14 cellular contexts compared by ENCODE assay signal in genomic region chr4:155900402-155900801, GRCh38. TPM values are rescaled to one million over a fixed set of nuclear protein-coding genes. Genes with fewer than 3 reads are reported as not detected.
DNase-seq lines count a peak whose midpoint lies in the region; TF ChIP-seq lines count a peak whose summit lies in the region.
"Had no signal": no experiment of that assay in that cellular context is flagged by ENCODE, and none has a peak within 500 bp of the region (broad histone marks: within the 10 kb centered on the region; RNA-seq: fewer than 3 reads in every experiment).

No MANE protein-coding gene starts in this region.

- no peak overlapping the region for H3K27ac ChIP-seq in A673 (ENCODE audit: low read depth, low read length, poor library complexity, severe bottlenecking)

- H3K27me3 ChIP-seq in A673 (replicated peaks; ENCODE audit: insufficient read depth, low read depth, low read length, poor library complexity), result no peaks in the 10 kb centered on the region

- intact Hi-C loops in A673 (cut with micrococcal nuclease; ENCODE audit: unreplicated experiment), result no loop called here

- H3K4me1 ChIP-seq in A673 (ENCODE audit: insufficient read depth, low read length, poor library complexity, severe bottlenecking), result no peaks in the 10 kb centered on the region

- CTCF ChIA-PET in A673 (lab: Charles Lee), result no interaction called here

- DNase-seq in A673 (ENCODE audit: low spot score) (peak; percentile 13), HCEC 1CT (peak; percentile 67), astrocyte of the spinal cord (ENCODE audit: low read depth, low spot score) (peak; percentile 70), left kidney (ENCODE audit: low read depth, low spot score) (peak; percentile 43), NCI-H1436 (lab: John Stamatoyannopoulos, UW) (no peak), hypothalamus (lab: John Stamatoyannopoulos, UW) (no peak)
- DNase-seq in stimulated activated CD4-positive, alpha-beta T cell treated with anti-CD3 and anti-CD28 coated beads, Interleukin-15, amount 100 ng/mL, for 24 hours, result no peak
- no peak for DNase-seq in activated CD4-positive, alpha-beta T cell treated with anti-CD3 and anti-CD28 coated beads, Interleukin-2, amount 50 U/mL, for 1 hour
- DNase-seq: activated CD4-positive, alpha-beta T cell treated with anti-CD3 and anti-CD28 coated beads for 1 hour; activated gamma-delta T cell treated with Interleukin-2 at 50 U/mL for 16 hours; dermis blood vessel endothelial cell; head of caudate nucleus; naive B cell; SHP77 treated with DMSO at 0.1 percent for 48 hours had no signal

- H3K9me3 ChIP-seq in A673 (ENCODE audit: low read depth, low read length, poor library complexity, severe bottlenecking), result no peaks in the 10 kb centered on the region

- H3K4me3 ChIP-seq in A673 (ENCODE audit: low read depth, low read length, poor library complexity, severe bottlenecking) (no peak overlapping the region), astrocyte of the spinal cord (ENCODE audit: low read depth, low read length) (no peak overlapping the region)

- POLR2A ChIA-PET in A673 (lab: Charles Lee; ENCODE audit: low non-redundant PET), result no interaction called here

- TF ChIP-seq CTCF in A673 (conservative IDR thresholded peaks at IDR 0.05; ENCODE audit: low read depth, low read length) (no peak), astrocyte of the spinal cord (IDR thresholded peaks at IDR 0.05; ENCODE audit: low read depth, low read length) (no peak)

- BruUV-seq in A673 (replicated peaks; lab: Mats Ljungman, UMichigan), result no TSS peak

- in situ Hi-C loops in astrocyte of the spinal cord (cut with HindIII; ENCODE audit: low sequenced_read_pairs), result no loop called here

- no peaks in the 10 kb centered on the region for H3K36me3 ChIP-seq in A673 (ENCODE audit: insufficient read depth, low read length, poor library complexity, severe bottlenecking)

RNA-seq across cellular contexts. Expression of gene TDO2, which starts 3.1 kb away (rescaled TPM):
- 0.70 and 1.0 TPM in 2 replicates for total RNA-seq in A673 (2021)
- total RNA-seq: dermis blood vessel endothelial cell had no signal

RNA-seq across cellular contexts. Expression of gene ASIC5, which starts 34.3 kb away (rescaled TPM):
- total RNA-seq in A673 (2021), result not detected in 2 replicates
- total RNA-seq: dermis blood vessel endothelial cell had no signal

RNA-seq across cellular contexts. Expression of gene CTSO, which starts 53.3 kb away (rescaled TPM):
- total RNA-seq in A673 (2021), result 1.4 and 1.9 TPM in 2 replicates

Comparison
In these comparisons a context has a peak if more than half of its experiments do, and no peak if none do; other contexts are left out.
1. DNase-seq: peak in A673 (single experiment), HCEC 1CT (single experiment), astrocyte of the spinal cord (single experiment) and left kidney (single experiment); none in stimulated activated CD4-positive, alpha-beta T cell treated with anti-CD3 and anti-CD28 coated beads, Interleukin-15, amount 100 ng/mL, for 24 hours (single experiment), NCI-H1436 (single experiment), activated CD4-positive, alpha-beta T cell treated with anti-CD3 and anti-CD28 coated beads, Interleukin-2, amount 50 U/mL, for 1 hour (single experiment) and hypothalamus (0 of 51).